13 cellular contexts compared by ENCODE assay signal in the genomic region with DNA sequence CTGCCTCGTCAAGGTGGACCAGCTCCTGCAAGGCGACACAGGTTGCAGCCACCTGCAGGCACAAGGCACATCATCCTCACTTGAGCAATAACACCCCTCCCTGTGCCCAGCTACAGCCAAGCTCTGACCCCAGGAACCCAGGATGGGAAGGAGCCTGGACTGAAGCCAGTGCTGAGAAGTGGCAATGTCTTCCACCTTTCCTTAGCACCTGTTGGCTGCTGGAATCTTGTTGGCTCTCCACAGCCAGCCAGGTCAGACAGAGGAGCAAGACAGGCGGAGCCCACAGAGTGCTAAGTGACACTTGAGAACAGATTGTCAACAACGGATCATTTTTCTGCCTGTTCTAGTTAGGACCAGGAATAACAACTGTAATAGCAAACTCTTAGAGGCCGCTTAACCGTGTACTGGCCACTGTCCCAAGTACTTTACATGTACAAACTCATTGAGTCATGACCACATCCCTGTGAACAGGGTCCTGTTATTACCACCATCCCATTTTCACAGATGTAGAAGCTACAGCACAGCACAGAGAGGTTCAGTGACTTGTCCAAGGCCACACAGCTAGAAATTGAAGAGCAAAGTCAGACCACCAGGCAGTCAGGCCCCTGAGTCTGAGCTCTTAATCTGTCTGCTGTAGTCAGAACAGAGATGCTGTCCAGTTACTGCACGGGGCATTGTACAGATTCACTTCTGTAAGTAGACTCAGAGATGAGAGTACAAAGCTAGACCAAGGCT. TPM values are rescaled to one million over a fixed set of nuclear protein-coding genes. Genes with fewer than 3 reads are reported as not detected.
DNase-seq lines count a peak whose midpoint lies in the region; ATAC-seq and TF ChIP-seq lines count a peak whose summit lies in the region.
"Had no signal": no experiment of that assay in that cellular context is flagged by ENCODE, and none has a peak within 500 bp of the region (broad histone marks: within the 10 kb centered on the region; RNA-seq: fewer than 3 reads in every experiment).

No MANE protein-coding gene starts in this region.

- no peak for TF ChIP-seq CTCF in left lung (IDR thresholded peaks at IDR 0.05)

- peak; percentile 97 for ATAC-seq in left lung

- H3K9me3 ChIP-seq in left lung, result no peaks in the 10 kb centered on the region

- intact Hi-C loops in left lung (cut with DNase I), result no loop called here

- no peaks in the 10 kb centered on the region for H3K27me3 ChIP-seq in left lung

- no peak overlapping the region for H3K27ac ChIP-seq in left lung
- H3K27ac ChIP-seq: C4-2B had no signal

- no peak overlapping the region for H3K4me3 ChIP-seq in left lung

- DNase-seq in DMS53 treated with DMSO at 0.1 percent for 48 hours (lab: John Stamatoyannopoulos, UW; ENCODE audit: unreplicated experiment) (peak; percentile 63), NCI-H187 (lab: John Stamatoyannopoulos, UW) (peak; percentile 39 to 67), NCI-H2196 (lab: John Stamatoyannopoulos, UW; ENCODE audit: unreplicated experiment) (peak; percentile 73), left lung (peak in 1 of 2 donors; percentile 81), KG1 (lab: John Stamatoyannopoulos, UW) (no peak), KBM-7 (no peak), hypothalamus (lab: John Stamatoyannopoulos, UW) (no peak), GOT3 (lab: John Stamatoyannopoulos, UW) (no peak)
- DNase-seq: DMS 273 treated with DMSO at 0.1 percent for 48 hours, H9, NCI-H146, NCI-H526 had no signal

- no peaks in the 10 kb centered on the region for H3K4me1 ChIP-seq in left lung

- no peaks in the 10 kb centered on the region for H3K36me3 ChIP-seq in left lung

- in situ Hi-C loops in KBM-7 (cut with MboI; ENCODE audit: low pct_unique_long_range_greater_than_20kb, low sequenced_read_pairs), result no loop called here

RNA-seq across cellular contexts. Expression of a gene that starts 45.6 kb away (rescaled TPM):
- 1 to 10 TPM; 5.3 to 5.5 TPM for total RNA-seq in left lung

RNA-seq across cellular contexts. Expression of a gene that starts 45.8 kb away (rescaled TPM):
- 10 to 100 TPM; 70.1 to 90.5 TPM for total RNA-seq in left lung

Comparison
In these comparisons a context has a peak if more than half of its experiments do, and no peak if none do; other contexts are left out.
1. DNase-seq: peak in DMS53 treated with DMSO at 0.1 percent for 48 hours (single experiment), NCI-H187 (2 of 2) and NCI-H2196 (single experiment); none in KG1 (single experiment), KBM-7 (single experiment), hypothalamus (0 of 51) and GOT3 (single experiment).